8 cellular contexts compared by ENCODE assay signal in the genomic region with DNA sequence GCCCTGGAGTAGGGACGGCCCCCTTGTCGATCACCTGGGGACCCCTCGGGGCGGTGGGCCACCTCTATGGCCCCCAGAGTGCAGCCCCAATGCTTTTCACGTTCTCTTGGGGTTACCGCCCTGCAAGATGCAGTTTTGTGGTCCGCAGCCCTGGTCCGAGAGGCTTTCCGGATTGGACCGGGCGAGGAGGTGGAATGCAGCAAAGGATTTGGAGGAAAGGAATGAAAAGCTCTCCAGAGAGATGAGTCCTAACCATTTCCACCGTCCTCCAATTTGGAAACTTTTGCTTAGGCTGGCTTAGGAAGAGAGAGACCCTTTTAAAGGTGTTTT. TPM values are rescaled to one million over a fixed set of nuclear protein-coding genes. Genes with fewer than 3 reads are reported as not detected.
DNase-seq lines count a peak whose midpoint lies in the region; ATAC-seq lines count a peak whose summit lies in the region.

No MANE protein-coding gene starts in this region.

- H3K9ac ChIP-seq in mucosa of stomach (ENCODE audit: low read length): peak overlapping the region; percentile 68

- H3K27me3 ChIP-seq in ectodermal cell (ENCODE audit: control insufficient read depth, insufficient read depth, low read length, poor library complexity, severe bottlenecking) (peaks cover 5% of the 10 kb centered on the region), mucosa of stomach (ENCODE audit: control insufficient read depth, insufficient read depth, low read length) (no peaks in the 10 kb centered on the region)

- no peaks in the 10 kb centered on the region for H3K9me3 ChIP-seq in ectodermal cell (ENCODE audit: control insufficient read depth, low read length)
- no peaks in the 10 kb centered on the region for H3K9me3 ChIP-seq in mucosa of stomach (ENCODE audit: control insufficient read depth, low read length)

- H3K4me3 ChIP-seq in ectodermal cell (ENCODE audit: insufficient read depth, low read depth, low read length): peak overlapping the region; percentile 41
- no peak overlapping the region for H3K4me3 ChIP-seq in mucosa of stomach (ENCODE audit: low read length)

- WGBS in ectodermal cell, 2 experiments: 2% methylated on average over 11 to 12 of the region's 12 CpGs

- H3K4me1 ChIP-seq in ectodermal cell (ENCODE audit: control insufficient read depth, insufficient read depth, low read length): no peaks in the 10 kb centered on the region
- H3K4me1 ChIP-seq in mucosa of stomach (ENCODE audit: control insufficient read depth, insufficient read depth, low read length): peaks cover 14% of the 10 kb centered on the region

- no peak overlapping the region for H3K27ac ChIP-seq in ectodermal cell (ENCODE audit: insufficient read depth, low read depth, low read length, poor library complexity, severe bottlenecking)

- peak; percentile 37 for DNase-seq in M059J (ENCODE audit: low read depth)
- no peak for DNase-seq in RPMI8226
- no peak for DNase-seq in LoVo (ENCODE audit: low spot score)
- DNase-seq in A172 (ENCODE audit: low spot score): no peak
- no peak for DNase-seq in stimulated activated CD8-positive, alpha-beta memory T cell treated with anti-CD3 and anti-CD28 coated beads, Interleukin-4, amount 100 ng/mL, for 48 hours

- peak; percentile 20 for ATAC-seq in GM19351 (IDR thresholded peaks at IDR 0.05; ENCODE audit: unreplicated experiment)

- H3K36me3 ChIP-seq in ectodermal cell (ENCODE audit: control insufficient read depth, insufficient read depth, low read length) (no peaks in the 10 kb centered on the region), mucosa of stomach (ENCODE audit: control insufficient read depth, insufficient read depth, low read length) (no peaks in the 10 kb centered on the region)

RNA-seq across cellular contexts. Expression of gene SLC25A43, which starts 0.6 kb away (rescaled TPM):
- total RNA-seq in M059J (2014; rRNA removed; shearing (Covaris generic)): 34.3 and 46.8 TPM in 2 replicates
- 3.7 TPM for polyA plus RNA-seq in ectodermal cell (2013, experiment 1 of 4)
- polyA plus RNA-seq in ectodermal cell (2013, experiment 2 of 4): 3.9 TPM
- polyA plus RNA-seq in ectodermal cell (2013, experiment 3 of 4): 3.8 TPM
- 3.5 TPM for polyA plus RNA-seq in ectodermal cell (2013, experiment 4 of 4)
- total RNA-seq in A172 (2014; rRNA removed; shearing (Covaris generic)): 13.2 and 14.9 TPM in 2 replicates
